ENCODE assay signal across 18 cellular contexts in the genomic region with DNA sequence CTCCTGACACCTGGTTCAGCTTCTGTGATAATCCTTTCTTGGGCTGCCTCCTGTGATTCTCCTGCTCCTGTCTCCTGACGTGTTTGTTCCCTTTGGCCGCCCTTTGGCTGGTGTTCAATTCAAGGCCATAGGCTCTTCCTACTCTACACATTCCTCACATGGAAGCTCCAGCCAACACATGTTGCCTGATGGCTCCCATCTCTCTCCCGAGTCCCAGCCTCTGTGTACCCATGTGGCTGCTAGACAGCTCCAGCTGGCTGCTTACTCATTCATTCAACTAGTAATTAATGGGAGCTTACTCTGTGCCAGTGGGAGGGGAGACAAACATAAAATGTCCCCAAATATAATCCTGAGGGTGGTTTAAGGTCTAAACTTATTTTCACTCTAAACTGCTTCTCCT. TPM values are rescaled to one million over a fixed set of nuclear protein-coding genes. Genes with fewer than 3 reads are reported as not detected.
A peak's percentile ranks its signal among the peaks of the same experiment; 100 is the strongest.
DNase-seq lines count a peak whose midpoint lies in the region; ATAC-seq and TF ChIP-seq lines count a peak whose summit lies in the region.
"Had no signal": no experiment of that assay in that cellular context is flagged by ENCODE, and none has a peak within 500 bp of the region (broad histone marks: within the 10 kb centered on the region; RNA-seq: fewer than 3 reads in every experiment).

No MANE protein-coding gene starts in this region.

- H4K20me1 ChIP-seq in IMR-90 (ENCODE audit: insufficient read depth, low read length), result no peaks in the 10 kb centered on the region

- H3K36me3 Mint-ChIP-seq in central memory CD8-positive, alpha-beta T cell (ENCODE audit: insufficient read depth), result peaks cover 35% of the 10 kb centered on the region
- peaks cover 6 to 38% (median 16%) of the 10 kb centered on the region in 5 donors for H3K36me3 Mint-ChIP-seq in naive thymus-derived CD4-positive, alpha-beta T cell
- peaks cover 21% of the 10 kb centered on the region for H3K36me3 Mint-ChIP-seq in activated CD8-positive, alpha-beta T cell treated with anti-CD3 and anti-CD28 coated beads for 36 hours (ENCODE audit: low read depth)

- dilution Hi-C loops in IMR-90 (cut with HindIII; ENCODE audit: low sequenced_read_pairs, unreplicated experiment), result no loop called here

- H4K8ac ChIP-seq in IMR-90 (ENCODE audit: low read depth in 2 of 2, low read length in 2 of 2), result no peak overlapping the region

- no peak overlapping the region for H2BK5ac ChIP-seq in IMR-90 (ENCODE audit: low read depth, low read length, poor library complexity, severe bottlenecking)

- no peak overlapping the region for H3K4me3 Mint-ChIP-seq in central memory CD8-positive, alpha-beta T cell
- H3K4me3 Mint-ChIP-seq in naive thymus-derived CD4-positive, alpha-beta T cell, result no peak overlapping the region
- no peak overlapping the region for H3K4me3 Mint-ChIP-seq in activated CD8-positive, alpha-beta T cell treated with anti-CD3 and anti-CD28 coated beads for 36 hours
- H3K4me3 Mint-ChIP-seq in stimulated activated naive CD8-positive, alpha-beta T cell treated with anti-CD3 and anti-CD28 coated beads, Interleukin-15, amount 100 ng/mL, for 72 hours, result no peak overlapping the region
- H3K4me3 Mint-ChIP-seq: CD4-positive, alpha-beta memory T cell had no signal

- H2BK15ac ChIP-seq in IMR-90 (ENCODE audit: low read depth, low read length), result no peak overlapping the region

- no peak overlapping the region for H4K91ac ChIP-seq in IMR-90 (ENCODE audit: insufficient read depth, low read depth, low read length)

- H3K23ac ChIP-seq in IMR-90 (ENCODE audit: low read depth, low read length), result no peak overlapping the region

- H3K27me3 ChIP-seq in IMR-90 (ENCODE audit: control insufficient read depth, insufficient read depth, low read length), result no peaks in the 10 kb centered on the region
- no peaks in the 10 kb centered on the region for H3K27me3 ChIP-seq in naive thymus-derived CD4-positive, alpha-beta T cell (ENCODE audit: control insufficient read depth in 2 of 2, insufficient read depth in 2 of 2, low read length in 2 of 2)
- H3K27me3 ChIP-seq: BE2C had no signal

- POLR2A ChIA-PET in IMR-90 (lab: Charles Lee; ENCODE audit: unreplicated experiment), result no interaction called here
- POLR2A ChIA-PET in naive thymus-derived CD4-positive, alpha-beta T cell (lab: Charles Lee), result no interaction called here
- POLR2A ChIA-PET in activated CD8-positive, alpha-beta T cell treated with anti-CD3 and anti-CD28 coated beads for 36 hours (lab: Charles Lee), result interaction anchor here (1.2 kb wide), 1 partner anchor 9 kb away, joined by 3 read pairs; a partner anchor contains a TSS

- no peak for TF ChIP-seq RAD21 in IMR-90 (IDR thresholded peaks at IDR 0.05; ENCODE audit: low read length)

- H3K27ac Mint-ChIP-seq in central memory CD8-positive, alpha-beta T cell (ENCODE audit: low read depth), result peak overlapping the region; percentile 72
- H3K27ac Mint-ChIP-seq in naive thymus-derived CD4-positive, alpha-beta T cell, result peak overlapping the region in 5 of 9 donors; percentile 23 to 59 (median 51)
- no peak overlapping the region for H3K27ac Mint-ChIP-seq in activated CD8-positive, alpha-beta T cell treated with anti-CD3 and anti-CD28 coated beads for 36 hours
- no peak overlapping the region for H3K27ac Mint-ChIP-seq in stimulated activated naive CD8-positive, alpha-beta T cell treated with anti-CD3 and anti-CD28 coated beads, Interleukin-15, amount 100 ng/mL, for 72 hours

- no peak overlapping the region for H3K14ac ChIP-seq in IMR-90 (replicated peaks; ENCODE audit: low read depth, low read length)

- H3K27me3 Mint-ChIP-seq in central memory CD8-positive, alpha-beta T cell, result no peaks in the 10 kb centered on the region
- no peaks in the 10 kb centered on the region for H3K27me3 Mint-ChIP-seq in naive thymus-derived CD4-positive, alpha-beta T cell
- H3K27me3 Mint-ChIP-seq in activated CD8-positive, alpha-beta T cell treated with anti-CD3 and anti-CD28 coated beads for 36 hours, result no peaks in the 10 kb centered on the region
- no peaks in the 10 kb centered on the region for H3K27me3 Mint-ChIP-seq in stimulated activated naive CD8-positive, alpha-beta T cell treated with anti-CD3 and anti-CD28 coated beads, Interleukin-15, amount 100 ng/mL, for 72 hours
- H3K27me3 Mint-ChIP-seq: CD4-positive, alpha-beta memory T cell had no signal

- peaks cover 20% of the 10 kb centered on the region for H3K36me3 ChIP-seq in IMR-90 (ENCODE audit: control insufficient read depth, insufficient read depth, low read length)
- H3K36me3 ChIP-seq in naive thymus-derived CD4-positive, alpha-beta T cell (ENCODE audit: control insufficient read depth in 2 of 3, insufficient read depth in 3 of 3, low read length in 3 of 3), result peaks cover 17 to 47% (median 19%) of the 10 kb centered on the region in 3 experiments

- no peaks in the 10 kb centered on the region for H3K79me1 ChIP-seq in IMR-90 (ENCODE audit: low read depth in 1 of 2, low read length in 2 of 2)

- H3K9ac ChIP-seq in IMR-90 (ENCODE audit: low read depth, low read length), result no peak overlapping the region

- no peak overlapping the region for H2AK9ac ChIP-seq in IMR-90 (replicated peaks; ENCODE audit: low read depth, low read length, poor library complexity)

- H3K56ac ChIP-seq in IMR-90 (ENCODE audit: extremely low read depth, insufficient read depth, low read length), result no peak overlapping the region

- H3K4me2 ChIP-seq in IMR-90 (ENCODE audit: low read depth, low read length), result no peak overlapping the region

- in situ Hi-C loops in IMR-90 (cut with MboI; ENCODE audit: low sequenced_read_pairs), result no loop called here

- no peak overlapping the region for H3K4me3 ChIP-seq in IMR-90 (ENCODE audit: insufficient read depth, low read depth, low read length)
- no peak overlapping the region for H3K4me3 ChIP-seq in naive thymus-derived CD4-positive, alpha-beta T cell (ENCODE audit: low read length)

- H3K4ac ChIP-seq in IMR-90 (ENCODE audit: low read depth, low read length), result no peak overlapping the region

- 0 out of 2 replicates have a peak, but pooled peaks cover 5% of the 10 kb centered on the region for H3K9me1 ChIP-seq in IMR-90 (ENCODE audit: insufficient read depth, low read length)

- 90% methylated on average over 2 of the region's 3 CpGs; no CpG with 5 or more reads in 1 of the 2 experiments for WGBS in IMR-90 (ENCODE audit: extremely low coverage in 2 of 2, insufficient read length in 1 of 2), 2 experiments

- no peak for TF ChIP-seq POLR2A in IMR-90 (IDR thresholded peaks at IDR 0.05; ENCODE audit: low read depth, low read length)

- DNase-seq in Ammon's horn (ENCODE audit: low spot score) (peak; percentile 58), IMR-90 (peak; percentile 19), NCI-H1417 (lab: John Stamatoyannopoulos, UW) (no peak)
- no peak for DNase-seq in central memory CD8-positive, alpha-beta T cell (ENCODE audit: low spot score in 2 of 2)
- DNase-seq in naive thymus-derived CD4-positive, alpha-beta T cell, result no peak
- DNase-seq in activated CD8-positive, alpha-beta T cell treated with anti-CD3 and anti-CD28 coated beads for 36 hours, result no peak
- DNase-seq in stimulated activated naive CD8-positive, alpha-beta T cell treated with anti-CD3 and anti-CD28 coated beads, Interleukin-15, amount 100 ng/mL, for 72 hours, result no peak
- DNase-seq: BE2C; Calu3; CD4-positive, alpha-beta memory T cell; DMS53; Kasumi-1; NCI-H1105; NCI-H187 treated with DMSO at 0.1 percent for 48 hours; NCI-H2171; NCI-H748 treated with DMSO at 0.1 percent for 48 hours; OCI-M1; SHP77 treated with DMSO at 0.1 percent for 48 hours had no signal

- no peak overlapping the region for H2BK20ac ChIP-seq in IMR-90 (ENCODE audit: low read depth, low read length)

- H2AK5ac ChIP-seq in IMR-90 (ENCODE audit: low read depth, low read length), result no peak overlapping the region

- TF ChIP-seq CTCF in IMR-90 (conservative IDR thresholded peaks at IDR 0.05; ENCODE audit: low read depth, low read length), result no peak
- no peak for TF ChIP-seq CTCF in activated CD8-positive, alpha-beta T cell treated with anti-CD3 and anti-CD28 coated beads for 36 hours (IDR thresholded peaks at IDR 0.05)

- no peak overlapping the region for H4K5ac ChIP-seq in IMR-90 (ENCODE audit: low read depth, low read length)

- H3K9me3 Mint-ChIP-seq in central memory CD8-positive, alpha-beta T cell, result no peaks in the 10 kb centered on the region
- H3K9me3 Mint-ChIP-seq in naive thymus-derived CD4-positive, alpha-beta T cell, result peaks cover 0 to 1% (median 0%) of the 10 kb centered on the region in 11 donors
- no peaks in the 10 kb centered on the region for H3K9me3 Mint-ChIP-seq in activated CD8-positive, alpha-beta T cell treated with anti-CD3 and anti-CD28 coated beads for 36 hours
- H3K9me3 Mint-ChIP-seq in stimulated activated naive CD8-positive, alpha-beta T cell treated with anti-CD3 and anti-CD28 coated beads, Interleukin-15, amount 100 ng/mL, for 72 hours, result no peaks in the 10 kb centered on the region
- H3K9me3 Mint-ChIP-seq: CD4-positive, alpha-beta memory T cell had no signal

- no peak overlapping the region for H2BK120ac ChIP-seq in IMR-90 (ENCODE audit: low read depth, low read length)

- H3K4me1 ChIP-seq in IMR-90 (ENCODE audit: control insufficient read depth, insufficient read depth, low read length), result no peaks in the 10 kb centered on the region
- no peaks in the 10 kb centered on the region for H3K4me1 ChIP-seq in naive thymus-derived CD4-positive, alpha-beta T cell (ENCODE audit: control insufficient read depth in 2 of 2, insufficient read depth in 2 of 2, low read length in 2 of 2)
- H3K4me1 ChIP-seq: BE2C had no signal

- peak; percentile 21; the same call in 1 of the 2 replicates for ATAC-seq in IMR-90 (ENCODE audit: low read depth)
- ATAC-seq in central memory CD8-positive, alpha-beta T cell (replicated peaks; ENCODE audit: extremely low read depth, poor library complexity, severe bottlenecking), result no peak
- ATAC-seq in naive thymus-derived CD4-positive, alpha-beta T cell, result no peak
- no peak for ATAC-seq in activated CD8-positive, alpha-beta T cell treated with anti-CD3 and anti-CD28 coated beads for 36 hours
- ATAC-seq in stimulated activated naive CD8-positive, alpha-beta T cell treated with anti-CD3 and anti-CD28 coated beads, Interleukin-15, amount 100 ng/mL, for 72 hours, result no peak

- H3K27ac ChIP-seq in IMR-90 (ENCODE audit: insufficient read depth, low read length), result no peak overlapping the region
- no peak overlapping the region for H3K27ac ChIP-seq in naive thymus-derived CD4-positive, alpha-beta T cell (ENCODE audit: low read depth, low read length)

- no TSS peak for BruUV-seq in IMR-90 (replicated peaks; lab: Mats Ljungman, UMichigan)

- no peaks in the 10 kb centered on the region for H3K9me3 ChIP-seq in IMR-90 (ENCODE audit: control insufficient read depth, insufficient read depth, low read length)
- H3K9me3 ChIP-seq in naive thymus-derived CD4-positive, alpha-beta T cell (ENCODE audit: control insufficient read depth in 2 of 3, low read length in 3 of 3), result no peaks in the 10 kb centered on the region
- H3K9me3 ChIP-seq: BE2C had no signal

- intact Hi-C loops in IMR-90 (cut with micrococcal nuclease), result no loop called here
- intact Hi-C loops in naive thymus-derived CD4-positive, alpha-beta T cell (cut with micrococcal nuclease), result no loop called here
- intact Hi-C loops in activated CD8-positive, alpha-beta T cell treated with anti-CD3 and anti-CD28 coated beads for 36 hours (cut with micrococcal nuclease), result no loop called here

- no peak overlapping the region for H2AFZ ChIP-seq in IMR-90 (replicated peaks; ENCODE audit: low read length, poor library complexity)

- H3K4me1 Mint-ChIP-seq in central memory CD8-positive, alpha-beta T cell, result no peaks in the 10 kb centered on the region
- H3K4me1 Mint-ChIP-seq in naive thymus-derived CD4-positive, alpha-beta T cell, result peaks cover 0 to 4% (median 0%) of the 10 kb centered on the region in 7 donors
- no peaks in the 10 kb centered on the region for H3K4me1 Mint-ChIP-seq in activated CD8-positive, alpha-beta T cell treated with anti-CD3 and anti-CD28 coated beads for 36 hours (ENCODE audit: low read depth)
- no peaks in the 10 kb centered on the region for H3K4me1 Mint-ChIP-seq in stimulated activated naive CD8-positive, alpha-beta T cell treated with anti-CD3 and anti-CD28 coated beads, Interleukin-15, amount 100 ng/mL, for 72 hours
- H3K4me1 Mint-ChIP-seq: CD4-positive, alpha-beta memory T cell had no signal

- CTCF ChIA-PET in IMR-90 (lab: Yijun Ruan, JAX), result no interaction called here
- CTCF ChIA-PET in naive thymus-derived CD4-positive, alpha-beta T cell (lab: Charles Lee), result no interaction called here
- CTCF ChIA-PET in activated CD8-positive, alpha-beta T cell treated with anti-CD3 and anti-CD28 coated beads for 36 hours (lab: Charles Lee), result interaction anchor here (1.4 to 1.7 kb wide), 2 partner anchors 10 to 56 kb away, joined by 4 to 7 read pairs; no protein-coding TSS in a partner anchor

- no peak overlapping the region for H3K18ac ChIP-seq in IMR-90 (ENCODE audit: low read depth, low read length)

RNA-seq across cellular contexts. Expression of a gene that starts 9.2 kb away (rescaled TPM):
- total RNA-seq in IMR-90 (2012; rRNA removed), result 7.2 and 9.3 TPM in 2 replicates
- polyA plus RNA-seq in IMR-90 (2012; rRNA removed), result 8.8 and 9.0 TPM in 2 replicates
- 4.7 and 6.7 TPM in 2 replicates for polyA plus RNA-seq in IMR-90 (2012; cell fraction: cytosol; rRNA removed)
- polyA plus RNA-seq in IMR-90 (2012; cell fraction: nucleus; rRNA removed; ENCODE audit: low replicate concordance), result 6.3 and 15.8 TPM in 2 replicates
- total RNA-seq in naive thymus-derived CD4-positive, alpha-beta T cell, result 10 to 100 TPM; 50.1 to 82.1 (median 55.7) TPM
- 10 to 100 TPM; 42.1 to 42.8 TPM for polyA plus RNA-seq in naive thymus-derived CD4-positive, alpha-beta T cell
- total RNA-seq in activated CD8-positive, alpha-beta T cell treated with anti-CD3 and anti-CD28 coated beads for 36 hours, result 10 to 100 TPM; 56.3 to 60.8 TPM

RNA-seq across cellular contexts. Expression of a gene that starts 28.2 kb away (rescaled TPM):
- 91.6 and 93.0 TPM in 2 replicates for total RNA-seq in IMR-90 (2012; rRNA removed)
- polyA plus RNA-seq in IMR-90 (2012; rRNA removed), result 52.7 and 57.9 TPM in 2 replicates
- 18.5 and 28.9 TPM in 2 replicates for polyA plus RNA-seq in IMR-90 (2012; cell fraction: cytosol; rRNA removed)
- 7.1 and 26.9 TPM in 2 replicates for polyA plus RNA-seq in IMR-90 (2012; cell fraction: nucleus; rRNA removed; ENCODE audit: low replicate concordance)
- 100 to 1,000 TPM in 1 of 5 experiments, 10 to 100 TPM in 4; 25.2 to 142 (median 54.9) TPM for total RNA-seq in naive thymus-derived CD4-positive, alpha-beta T cell
- 10 to 100 TPM; 41.8 to 49.6 TPM for polyA plus RNA-seq in naive thymus-derived CD4-positive, alpha-beta T cell
- total RNA-seq in activated CD8-positive, alpha-beta T cell treated with anti-CD3 and anti-CD28 coated beads for 36 hours, result 100 to 1,000 TPM; 100 to 101 TPM

Comparison
In these comparisons a context has a peak if more than half of its experiments do, and no peak if none do; other contexts are left out.
1. DNase-seq: peak in Ammon's horn (single experiment) and IMR-90 (single experiment); none in central memory CD8-positive, alpha-beta T cell (0 of 2), naive thymus-derived CD4-positive, alpha-beta T cell (0 of 9), NCI-H1417 (0 of 3), activated CD8-positive, alpha-beta T cell treated with anti-CD3 and anti-CD28 coated beads for 36 hours (single experiment) and stimulated activated naive CD8-positive, alpha-beta T cell treated with anti-CD3 and anti-CD28 coated beads, Interleukin-15, amount 100 ng/mL, for 72 hours (0 of 2).
2. H3K27ac Mint-ChIP-seq: peak in central memory CD8-positive, alpha-beta T cell (single experiment) and naive thymus-derived CD4-positive, alpha-beta T cell (5 of 9); none in activated CD8-positive, alpha-beta T cell treated with anti-CD3 and anti-CD28 coated beads for 36 hours (single experiment) and stimulated activated naive CD8-positive, alpha-beta T cell treated with anti-CD3 and anti-CD28 coated beads, Interleukin-15, amount 100 ng/mL, for 72 hours (0 of 2).